ENCODE assay signal across 9 cellular contexts in genomic region chr5:103151156-103151555, GRCh38.
"Had no signal": no experiment of that assay in that cellular context is flagged by ENCODE, and none has a peak within 500 bp of the region (broad histone marks: within the 10 kb centered on the region; RNA-seq: fewer than 3 reads in every experiment).

No MANE protein-coding gene starts in this region.

- H3K4me2 ChIP-seq: KMS-11 had no signal

- H3K4me3 Mint-ChIP-seq: H9 had no signal

- DNase-seq: GM23248, GOT3, H9, HCEC 1CT, Karpas-422, KBM-7 had no signal

- FAIRE-seq: H54, HTR-8/SVneo had no signal

- H2AFZ ChIP-seq: GM23248 had no signal

- H3K4me3 ChIP-seq: GM23248 had no signal

- H3K27ac ChIP-seq: GM23248, KMS-11 had no signal

- H3K27ac Mint-ChIP-seq: H9 had no signal

- H3K4me1 Mint-ChIP-seq: H9 had no signal

- H3K9me3 Mint-ChIP-seq: H9 had no signal

- H3K9ac ChIP-seq: GM23248, KMS-11 had no signal
